10 cellular contexts compared by ENCODE assay signal in the genomic region with DNA sequence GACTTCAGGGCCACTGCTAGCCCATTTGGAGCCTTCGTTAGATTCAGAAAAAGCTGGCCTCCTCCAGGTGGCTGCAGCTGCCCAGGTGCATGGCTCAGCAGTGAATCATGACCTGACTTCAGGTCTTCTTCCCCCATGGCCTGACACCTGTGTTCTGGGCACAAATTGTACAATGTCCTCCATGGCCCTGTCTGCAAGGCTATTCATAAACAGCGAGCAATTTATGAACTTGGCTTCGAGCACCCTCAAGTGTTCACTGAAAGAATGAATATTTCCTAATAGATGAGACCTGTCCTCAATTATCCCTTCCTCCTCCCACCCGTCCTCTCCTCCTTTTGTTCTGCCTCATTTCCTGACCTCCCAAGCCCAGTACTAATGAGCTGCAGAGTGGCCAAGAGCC. TPM values are rescaled to one million over a fixed set of nuclear protein-coding genes. Genes with fewer than 3 reads are reported as not detected.
DNase-seq lines count a peak whose midpoint lies in the region; ATAC-seq, FAIRE-seq and TF ChIP-seq lines count a peak whose summit lies in the region.
"Had no signal": no experiment of that assay in that cellular context is flagged by ENCODE, and none has a peak within 500 bp of the region (broad histone marks: within the 10 kb centered on the region; RNA-seq: fewer than 3 reads in every experiment).

No MANE protein-coding gene starts in this region.

- no peaks in the 10 kb centered on the region for H3K79me2 ChIP-seq in OCI-LY7 (ENCODE audit: insufficient read depth, low read depth, low read length)

- H2AFZ ChIP-seq in OCI-LY7 (ENCODE audit: low read length) = no peak overlapping the region

- no peaks in the 10 kb centered on the region for H4K20me1 ChIP-seq in OCI-LY7 (ENCODE audit: insufficient read depth, low read length)

- no peak overlapping the region for H3K4me3 ChIP-seq in OCI-LY7 (ENCODE audit: low read depth, low read length, poor library complexity, severe bottlenecking)

- intact Hi-C loops in OCI-LY7 (cut with micrococcal nuclease; ENCODE audit: unreplicated experiment) = loop anchor here (5.0 kb wide), 1 partner anchor 341 kb away; no protein-coding TSS in a partner anchor
- intact Hi-C loops in cardiac septum (cut with DNase I) = no loop called here

- TF ChIP-seq POLR2A in GM12892 (IDR thresholded peaks at IDR 0.05; ENCODE audit: low read depth, low read length) = no peak

- TF ChIP-seq CTCF in AG09319 (IDR thresholded peaks at IDR 0.05; ENCODE audit: low read depth, low read length) = peak; percentile 25
- peak; percentile 51 for TF ChIP-seq CTCF in OCI-LY7 (conservative IDR thresholded peaks at IDR 0.05; ENCODE audit: low read length)

- FAIRE-seq in GM12892 (lab: Jason Lieb, UNC) = peak; percentile 67

- H3K4me1 ChIP-seq in OCI-LY7 (ENCODE audit: insufficient read depth, low read length, poor library complexity, severe bottlenecking) = no peaks in the 10 kb centered on the region

- ATAC-seq in HG03108 (IDR thresholded peaks at IDR 0.05; ENCODE audit: unreplicated experiment) = no peak

- H3K9me3 ChIP-seq in OCI-LY7 (ENCODE audit: low read length) = no peaks in the 10 kb centered on the region

- CTCF ChIA-PET in OCI-LY7 (lab: Charles Lee; ENCODE audit: unreplicated experiment) = no interaction called here

- no peak for DNase-seq in AG09319 (ENCODE audit: extremely low read depth, low read depth)
- DNase-seq in GM12892 (ENCODE audit: insufficient read length) = no peak
- peak; percentile 24 for DNase-seq in OCI-LY7 (ENCODE audit: low spot score)
- peak; percentile 44 for DNase-seq in fibroblast of peridontal ligament (ENCODE audit: extremely low read depth)
- DNase-seq in substantia nigra (lab: John Stamatoyannopoulos, UW) = no peak
- no peak for DNase-seq in stimulated activated CD4-positive, alpha-beta T cell treated with anti-CD3 and anti-CD28 coated beads, Interleukin-2, amount 100 ng/mL, for 24 hours
- DNase-seq in cardiac septum (ENCODE audit: low spot score) = no peak
- DNase-seq: DMS153, NCI-H187 treated with DMSO at 0.1 percent for 48 hours had no signal

- POLR2A ChIA-PET in OCI-LY7 (lab: Charles Lee) = no interaction called here

- no TSS peak for BruUV-seq in OCI-LY7 (replicated peaks; lab: Mats Ljungman, UMichigan)

- no peaks in the 10 kb centered on the region for H3K36me3 ChIP-seq in OCI-LY7 (ENCODE audit: insufficient read depth, low read length)

- no peak overlapping the region for H3K4me2 ChIP-seq in OCI-LY7 (ENCODE audit: low read length)

- no peak overlapping the region for H3K27ac ChIP-seq in OCI-LY7 (ENCODE audit: low read depth, low read length, poor library complexity, severe bottlenecking)
- no peak overlapping the region for H3K27ac ChIP-seq in substantia nigra (ENCODE audit: low read depth, low read length, poor library complexity, severe bottlenecking)

- no peaks in the 10 kb centered on the region for H3K9me2 ChIP-seq in OCI-LY7 (ENCODE audit: insufficient read depth, low read length)

RNA-seq across cellular contexts. Expression of gene VPS37C, which starts 12.2 kb away (rescaled TPM):
- polyA plus RNA-seq in GM12892 (2012; ENCODE audit: missing spikeins) = 6.6 TPM
- total RNA-seq in OCI-LY7 (2014; rRNA removed; shearing (Covaris generic)) = 10.2 and 10.3 TPM in 2 replicates
- total RNA-seq in OCI-LY7 (2022) (12.8 and 13.3 TPM in 2 replicates), cardiac septum (19.6 TPM)

RNA-seq across cellular contexts. Expression of gene PGA3, which starts 29.9 kb away (rescaled TPM):
- polyA plus RNA-seq in GM12892 (2012; ENCODE audit: missing spikeins) = 0.38 TPM
- not detected in 2 replicates for total RNA-seq in OCI-LY7 (2014; rRNA removed; shearing (Covaris generic))
- total RNA-seq in OCI-LY7 (2022) (not detected in 2 replicates), cardiac septum (0.24 TPM)

RNA-seq across cellular contexts. Expression of gene PGA4, which starts 48.7 kb away (rescaled TPM):
- polyA plus RNA-seq in GM12892 (2012; ENCODE audit: missing spikeins) = not detected
- total RNA-seq in OCI-LY7 (2014; rRNA removed; shearing (Covaris generic)) = not detected in 2 replicates
- total RNA-seq in OCI-LY7 (2022) = not detected in 2 replicates
- total RNA-seq in cardiac septum = not detected

Comparison
In these comparisons a context has a peak if more than half of its experiments do, and no peak if none do; other contexts are left out.
1. DNase-seq: peak in OCI-LY7 (single experiment) and fibroblast of peridontal ligament (single experiment); none in AG09319 (single experiment), GM12892 (single experiment), substantia nigra (0 of 49), stimulated activated CD4-positive, alpha-beta T cell treated with anti-CD3 and anti-CD28 coated beads, Interleukin-2, amount 100 ng/mL, for 24 hours (0 of 2) and cardiac septum (single experiment).